18 cellular contexts compared by ENCODE assay signal in the genomic region with DNA sequence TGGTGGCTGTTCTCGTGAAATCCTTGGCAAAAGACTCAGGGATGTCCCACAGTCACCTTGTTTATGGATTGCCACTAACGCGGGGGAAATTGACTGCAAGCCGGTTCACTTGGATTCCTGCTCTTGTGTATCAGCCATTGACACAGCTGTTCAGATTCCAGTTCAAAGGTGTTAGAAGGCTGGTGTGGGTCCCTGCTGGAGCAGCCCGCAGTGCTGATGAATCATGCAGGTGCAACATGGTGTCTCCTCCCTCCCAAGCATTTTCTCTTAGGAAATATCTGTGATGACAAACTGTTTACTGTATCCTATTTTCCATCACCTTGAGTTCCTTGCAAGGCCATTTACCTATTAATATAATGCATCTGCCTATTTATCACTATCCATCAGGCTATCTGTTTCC.
A peak's percentile ranks its signal among the peaks of the same experiment; 100 is the strongest.
DNase-seq lines count a peak whose midpoint lies in the region; FAIRE-seq and TF ChIP-seq lines count a peak whose summit lies in the region.
"Had no signal": no experiment of that assay in that cellular context is flagged by ENCODE, and none has a peak within 500 bp of the region (broad histone marks: within the 10 kb centered on the region; RNA-seq: fewer than 3 reads in every experiment).

No MANE protein-coding gene starts in this region.

- peaks cover 5% of the 10 kb centered on the region for H3K4me1 ChIP-seq in mammary epithelial cell (ENCODE audit: insufficient read depth, low read length)
- peaks cover 9% of the 10 kb centered on the region for H3K4me1 ChIP-seq in keratinocyte (ENCODE audit: control insufficient read depth, extremely low read depth, insufficient read depth, low read length)
- no peaks in the 10 kb centered on the region for H3K4me1 ChIP-seq in ovary (ENCODE audit: insufficient read depth)
- H3K4me1 ChIP-seq: A549, Caco-2, HAP-1 had no signal

- dilution Hi-C loops in mammary epithelial cell (cut with HindIII; ENCODE audit: low sequenced_read_pairs) (no loop called here), keratinocyte (cut with MboI; ENCODE audit: extremely low pct_ligation_motif_present, low sequenced_read_pairs) (no loop called here)

- H2AFZ ChIP-seq in mammary epithelial cell (ENCODE audit: low read depth, low read length) = no peak overlapping the region
- no peak overlapping the region for H2AFZ ChIP-seq in keratinocyte (ENCODE audit: control insufficient read depth, low read length)
- H2AFZ ChIP-seq: GM23248 had no signal

- no peak for TF ChIP-seq POLR2A in ovary (IDR thresholded peaks at IDR 0.05)

- no peak for TF ChIP-seq EP300 in ovary (IDR thresholded peaks at IDR 0.05)

- H4K20me1 ChIP-seq in mammary epithelial cell (ENCODE audit: insufficient read depth, low read length) (no peaks in the 10 kb centered on the region), keratinocyte (ENCODE audit: control insufficient read depth, extremely low read depth, insufficient read depth, low read length) (no peaks in the 10 kb centered on the region)

- H3K4me2 ChIP-seq in mammary epithelial cell (ENCODE audit: insufficient read depth, low read depth, low read length) (no peak overlapping the region), keratinocyte (ENCODE audit: control insufficient read depth, extremely low read depth, insufficient read depth, low read depth, low read length) (peak overlapping the region; percentile 4)
- H3K4me2 ChIP-seq: A549 had no signal

- 96% methylated on average over 5 of the region's 5 CpGs for WGBS in mammary epithelial cell (ENCODE audit: low coverage, missing lambda C conversion rate)
- WGBS in ovary, 3 donors = 72 to 86% (median 72%) methylated on average over 5 of the region's 5 CpGs

- TF ChIP-seq CTCF in mammary epithelial cell (conservative IDR thresholded peaks at IDR 0.05 in 1 of 2, IDR thresholded peaks at IDR 0.05 in 1 of 2; ENCODE audit: extremely low read depth in 1 of 2, insufficient read depth in 1 of 2, low read depth in 1 of 2, low read length in 2 of 2) (no peak), keratinocyte (optimal IDR thresholded peaks at IDR 0.05 in 1 of 3, IDR thresholded peaks at IDR 0.05 in 1 of 3, conservative IDR thresholded peaks at IDR 0.05 in 1 of 3; ENCODE audit: extremely low read depth in 1 of 3, insufficient read depth in 2 of 3, low read length in 3 of 3) (no peak), ovary (IDR thresholded peaks at IDR 0.05) (no peak)

- DNase-seq in NCI-H1105 treated with DMSO at 0.1 percent for 48 hours (lab: John Stamatoyannopoulos, UW) = peak; percentile 22
- DNase-seq in NCI-H1105 (lab: John Stamatoyannopoulos, UW) = no peak
- DNase-seq in mammary epithelial cell = peak; percentile 63
- DNase-seq in keratinocyte (ENCODE audit: low read depth, low spot score) = peak; percentile 15
- no peak for DNase-seq in activated CD8-positive, alpha-beta memory T cell treated with anti-CD3 and anti-CD28 coated beads for 24 hours
- DNase-seq in ovary = no peak
- DNase-seq in urothelium cell line (ENCODE audit: low spot score) = no peak
- DNase-seq: AML-193; Caco-2; CD4-positive, alpha-beta T cell; GM23248 had no signal

- H3K9me3 ChIP-seq in mammary epithelial cell (replicated peaks; ENCODE audit: insufficient read depth, low read length) (no peaks in the 10 kb centered on the region), keratinocyte (ENCODE audit: control insufficient read depth, low read depth, low read length) (no peaks in the 10 kb centered on the region), ovary (no peaks in the 10 kb centered on the region)
- H3K9me3 ChIP-seq: A549, Caco-2, HAP-1 had no signal

- H3K36me3 ChIP-seq in mammary epithelial cell (ENCODE audit: insufficient read depth, low read length) = no peaks in the 10 kb centered on the region
- no peaks in the 10 kb centered on the region for H3K36me3 ChIP-seq in keratinocyte (ENCODE audit: control insufficient read depth in 2 of 2, extremely low read depth in 1 of 2, insufficient read depth in 2 of 2, low read length in 2 of 2)
- no peaks in the 10 kb centered on the region for H3K36me3 ChIP-seq in ovary
- H3K36me3 ChIP-seq: HAP-1 had no signal

- FAIRE-seq in keratinocyte (lab: Jason Lieb, UNC) (peak; percentile 44), urothelium cell line (lab: Jason Lieb, UNC) (no peak)
- FAIRE-seq: A549, D721Med, G401.6, GM18507 had no signal

- no peak overlapping the region for H3K4me3 ChIP-seq in mammary epithelial cell (replicated peaks in 1 of 3; ENCODE audit: insufficient read depth in 1 of 3, low read depth in 2 of 3, low read length in 3 of 3)
- H3K4me3 ChIP-seq in keratinocyte (ENCODE audit: control insufficient read depth in 2 of 3, extremely low read depth in 1 of 3, insufficient read depth in 2 of 3, low read depth in 1 of 3, low read length in 3 of 3) = no peak overlapping the region
- no peak overlapping the region for H3K4me3 ChIP-seq in ovary
- H3K4me3 ChIP-seq: A549, GM23248, HAP-1 had no signal

- intact Hi-C loops in mammary epithelial cell (cut with micrococcal nuclease) = no loop called here
- intact Hi-C loops in ovary (cut with DNase I) = no loop called here

- H3K79me2 ChIP-seq in mammary epithelial cell (ENCODE audit: insufficient read depth, low read length) (no peaks in the 10 kb centered on the region), keratinocyte (ENCODE audit: control insufficient read depth, insufficient read depth, low read length) (no peaks in the 10 kb centered on the region)

- H3K27ac ChIP-seq in mammary epithelial cell (ENCODE audit: insufficient read depth, low read depth, low read length) = no peak overlapping the region
- H3K27ac ChIP-seq in keratinocyte (ENCODE audit: control insufficient read depth, insufficient read depth, low read length) = no peak overlapping the region
- H3K27ac ChIP-seq in ovary = no peak overlapping the region
- H3K27ac ChIP-seq: 22Rv1, A549, C4-2B, GM23248 had no signal

- no TSS peak for BruUV-seq in mammary epithelial cell (replicated peaks; lab: Mats Ljungman, UMichigan)

- H3K9me1 ChIP-seq in keratinocyte (ENCODE audit: control insufficient read depth, extremely low read depth, insufficient read depth, low read length) = peaks cover 2% of the 10 kb centered on the region

- H3K27me3 ChIP-seq in mammary epithelial cell (ENCODE audit: insufficient read depth, low read length) (no peaks in the 10 kb centered on the region), keratinocyte (ENCODE audit: control insufficient read depth, extremely low read depth, insufficient read depth, low read length) (no peaks in the 10 kb centered on the region), ovary (no peaks in the 10 kb centered on the region)

- in situ Hi-C loops in mammary epithelial cell (cut with MboI; ENCODE audit: low sequenced_read_pairs in 2 of 2) = no loop called here

- CTCF ChIA-PET in mammary epithelial cell (lab: Charles Lee; ENCODE audit: low non-redundant PET) = no interaction called here

- H3K9ac ChIP-seq in mammary epithelial cell (ENCODE audit: insufficient read depth, low read length) (no peak overlapping the region), keratinocyte (ENCODE audit: control insufficient read depth, extremely low read depth, insufficient read depth, low read length) (no peak overlapping the region)
- H3K9ac ChIP-seq: GM23248 had no signal

Comparison
In these comparisons a context has a peak if more than half of its experiments do, and no peak if none do; other contexts are left out.
1. DNase-seq: peak in NCI-H1105 treated with DMSO at 0.1 percent for 48 hours (single experiment), mammary epithelial cell (single experiment) and keratinocyte (single experiment); none in NCI-H1105 (single experiment), activated CD8-positive, alpha-beta memory T cell treated with anti-CD3 and anti-CD28 coated beads for 24 hours (single experiment), ovary (0 of 5) and urothelium cell line (single experiment).